ENCODE assay signal across 8 cellular contexts in genomic region chr21:44370027-44370735, GRCh38.
DNase-seq lines count a peak whose midpoint lies in the region; ATAC-seq, FAIRE-seq and TF ChIP-seq lines count a peak whose summit lies in the region.

No MANE protein-coding gene starts in this region.

- peaks cover 79% of the 10 kb centered on the region for H3K36me3 Mint-ChIP-seq in dendritic cell treated with granulocyte-macrophage colony-stimulating factor and Interleukin-4, amounts not matched to agents 40 ng/mL and 50 ng/mL, for 4 days (ENCODE audit: low read depth)
- H3K36me3 Mint-ChIP-seq in nephron progenitor cell (ENCODE audit: low read depth): no peaks in the 10 kb centered on the region

- H3K27me3 Mint-ChIP-seq in dendritic cell treated with granulocyte-macrophage colony-stimulating factor and Interleukin-4, amounts not matched to agents 40 ng/mL and 50 ng/mL, for 4 days: peaks cover 9% of the 10 kb centered on the region
- peaks cover 71% of the 10 kb centered on the region for H3K27me3 Mint-ChIP-seq in nephron progenitor cell (ENCODE audit: low read depth, poor library complexity)

- peaks cover 37% of the 10 kb centered on the region for H3K4me1 Mint-ChIP-seq in dendritic cell treated with granulocyte-macrophage colony-stimulating factor and Interleukin-4, amounts not matched to agents 40 ng/mL and 50 ng/mL, for 4 days (ENCODE audit: low read depth)
- H3K4me1 Mint-ChIP-seq in nephron progenitor cell: peaks cover 6% of the 10 kb centered on the region

- peak overlapping the region; percentile 26 for H3K4me3 Mint-ChIP-seq in dendritic cell treated with granulocyte-macrophage colony-stimulating factor and Interleukin-4, amounts not matched to agents 40 ng/mL and 50 ng/mL, for 4 days
- H3K4me3 Mint-ChIP-seq in nephron progenitor cell: peak overlapping the region; percentile 32

- H3K9me3 Mint-ChIP-seq in dendritic cell treated with granulocyte-macrophage colony-stimulating factor and Interleukin-4, amounts not matched to agents 40 ng/mL and 50 ng/mL, for 4 days: no peaks in the 10 kb centered on the region
- peaks cover 24% of the 10 kb centered on the region for H3K9me3 Mint-ChIP-seq in nephron progenitor cell

- DNase-seq in D721Med (ENCODE audit: insufficient read length, low spot score) (peak; percentile 67), NCI-H1105 (lab: John Stamatoyannopoulos, UW) (peak; percentile 37), nephron progenitor cell (peak; percentile 83), GM03348 (ENCODE audit: low spot score) (no peak), NCI-H1930 (lab: John Stamatoyannopoulos, UW) (no peak)

- ATAC-seq in HG02938 (IDR thresholded peaks at IDR 0.05; ENCODE audit: unreplicated experiment) (no peak), GM18858 (IDR thresholded peaks at IDR 0.05; ENCODE audit: unreplicated experiment) (no peak)

- no peak overlapping the region for H3K27ac Mint-ChIP-seq in dendritic cell treated with granulocyte-macrophage colony-stimulating factor and Interleukin-4, amounts not matched to agents 40 ng/mL and 50 ng/mL, for 4 days
- no peak overlapping the region for H3K27ac Mint-ChIP-seq in nephron progenitor cell

- no peak for FAIRE-seq in D721Med (lab: Jason Lieb, UNC)

- TF ChIP-seq CTCF in D721Med (IDR thresholded peaks at IDR 0.05; ENCODE audit: insufficient read depth, missing control alignments) (no peak), nephron progenitor cell (IDR thresholded peaks at IDR 0.05) (no peak)

- intact Hi-C loops in dendritic cell treated with granulocyte-macrophage colony-stimulating factor and Interleukin-4, amounts not matched to agents 40 ng/mL and 50 ng/mL, for 4 days (cut with micrococcal nuclease): no loop called here

Comparison
In these comparisons a context has a peak if more than half of its experiments do, and no peak if none do; other contexts are left out.
1. DNase-seq: peak in D721Med (single experiment), NCI-H1105 (single experiment) and nephron progenitor cell (single experiment); none in GM03348 (single experiment) and NCI-H1930 (0 of 2).